In genomic region chr10:100996678-100997363, GRCh38 we compare ENCODE assay signal across 1 cellular context.
TF ChIP-seq lines count a peak whose summit lies in the region.

No MANE protein-coding gene starts in this region.

TF ChIP-seq in HepG2, 621 proteins besides CTCF, POLR2A, EP300 and RAD21 (continues in another document):
- TF ChIP-seq ZNF564 (CRISPR knock-in tag; IDR thresholded peaks at IDR 0.05) (0 out of 2 replicates have a peak, but pooled peaks have one; percentile 44), ZNF343 (CRISPR knock-in tag; IDR thresholded peaks at IDR 0.05) (peak; percentile 22; the same call in 1 of the 2 replicates), ZKSCAN8 (CRISPR knock-in tag; IDR thresholded peaks at IDR 0.05; ENCODE audit: borderline replicate concordance) (no peak), NR2C2 (CRISPR knock-in tag; IDR thresholded peaks at IDR 0.05; ENCODE audit: borderline replicate concordance) (peak; percentile 52), SMAD9 (CRISPR knock-in tag; IDR thresholded peaks at IDR 0.05) (no peak), ZNF160 (CRISPR knock-in tag; IDR thresholded peaks at IDR 0.05) (0 out of 2 replicates have a peak, but pooled peaks have one; percentile 49), NBN (conservative IDR thresholded peaks at IDR 0.05) (no peak), ZNF790 (CRISPR knock-in tag; IDR thresholded peaks at IDR 0.05; ENCODE audit: borderline replicate concordance) (no peak), PATZ1 (CRISPR knock-in tag; IDR thresholded peaks at IDR 0.05) (peak; percentile 58), MTF2 (CRISPR knock-in tag; IDR thresholded peaks at IDR 0.05; ENCODE audit: borderline replicate concordance) (0 out of 2 replicates have a peak, but pooled peaks have one; percentile 14), RBFOX2 (IDR thresholded peaks at IDR 0.05; ENCODE audit: low read depth, low read length) (peak; percentile 72; the same call in 1 of the 2 replicates), MZF1 (CRISPR knock-in tag; IDR thresholded peaks at IDR 0.05; ENCODE audit: borderline replicate concordance) (no peak), CREM (IDR thresholded peaks at IDR 0.05) (no peak), CREM (CRISPR knock-in tag; IDR thresholded peaks at IDR 0.05) (no peak), GZF1 (CRISPR knock-in tag; IDR thresholded peaks at IDR 0.05) (no peak), KLF16 (CRISPR knock-in tag; IDR thresholded peaks at IDR 0.05) (no peak), ZNF446 (CRISPR knock-in tag; IDR thresholded peaks at IDR 0.05) (no peak), ZSCAN21 (CRISPR knock-in tag; IDR thresholded peaks at IDR 0.05; ENCODE audit: borderline replicate concordance) (peak; percentile 63; the same call in 1 of the 2 replicates), NCOA1 (CRISPR knock-in tag; IDR thresholded peaks at IDR 0.05) (no peak), TFE3 (CRISPR knock-in tag; IDR thresholded peaks at IDR 0.05) (peak; percentile 48; the same call in 1 of the 2 replicates), ZFP36L1 (CRISPR knock-in tag; IDR thresholded peaks at IDR 0.05) (0 out of 2 replicates have a peak, but pooled peaks have one; percentile 41), ISL2 (CRISPR knock-in tag; IDR thresholded peaks at IDR 0.05) (no peak), ZNF451 (CRISPR knock-in tag; IDR thresholded peaks at IDR 0.05) (peak; percentile 39; the same call in 1 of the 2 replicates), GFI1 (CRISPR knock-in tag; IDR thresholded peaks at IDR 0.05; ENCODE audit: borderline replicate concordance) (no peak), ZNF142 (CRISPR knock-in tag; IDR thresholded peaks at IDR 0.05) (no peak), SP4 (CRISPR knock-in tag; IDR thresholded peaks at IDR 0.05) (0 out of 2 replicates have a peak, but pooled peaks have one; percentile 44), ZNF20 (CRISPR knock-in tag; IDR thresholded peaks at IDR 0.05) (no peak), ZNF577 (CRISPR knock-in tag; IDR thresholded peaks at IDR 0.05; ENCODE audit: borderline replicate concordance, low read depth) (no peak), DZIP1 (CRISPR knock-in tag; IDR thresholded peaks at IDR 0.05) (no peak), ZMYM2 (CRISPR knock-in tag; IDR thresholded peaks at IDR 0.05) (no peak), FOXK2 (IDR thresholded peaks at IDR 0.05) (no peak), ZSCAN22 (CRISPR knock-in tag; IDR thresholded peaks at IDR 0.05) (no peak), MED13 (CRISPR knock-in tag; IDR thresholded peaks at IDR 0.05) (no peak), MAFG (CRISPR knock-in tag; IDR thresholded peaks at IDR 0.05) (no peak), ZNF468 (CRISPR knock-in tag; IDR thresholded peaks at IDR 0.05) (0 out of 2 replicates have a peak, but pooled peaks have one; percentile 59), BHLHE40 (IDR thresholded peaks at IDR 0.05; ENCODE audit: low read length) (peak; percentile 33; the same call in 1 of the 2 replicates), ZNF674 (CRISPR knock-in tag; IDR thresholded peaks at IDR 0.05; ENCODE audit: low read depth) (no peak), PRDM4 (CRISPR knock-in tag; IDR thresholded peaks at IDR 0.05; ENCODE audit: borderline replicate concordance) (no peak), HNRNPL (IDR thresholded peaks at IDR 0.05; ENCODE audit: low read depth, low read length) (no peak), ZNF33B (CRISPR knock-in tag; IDR thresholded peaks at IDR 0.05) (no peak), ZKSCAN1 (IDR thresholded peaks at IDR 0.05; ENCODE audit: low read length) (no peak), ZNF276 (CRISPR knock-in tag; IDR thresholded peaks at IDR 0.05; ENCODE audit: low read depth) (0 out of 2 replicates have a peak, but pooled peaks have one; percentile 9), ZNF510 (CRISPR knock-in tag; IDR thresholded peaks at IDR 0.05; ENCODE audit: low read depth) (peak; percentile 17), AGO2 (optimal IDR thresholded peaks at IDR 0.05; ENCODE audit: low read depth, low read length) (peak; percentile 19), ZNF501 (CRISPR knock-in tag; IDR thresholded peaks at IDR 0.05) (no peak; the same call in 1 of the 2 replicates), ZBTB20 (CRISPR knock-in tag; IDR thresholded peaks at IDR 0.05; ENCODE audit: borderline replicate concordance, low read depth) (no peak), POLR2G (IDR thresholded peaks at IDR 0.05; ENCODE audit: low read depth, low read length) (peak; percentile 56; the same call in 1 of the 2 replicates), ZNF616 (CRISPR knock-in tag; IDR thresholded peaks at IDR 0.05; ENCODE audit: low read depth) (0 out of 2 replicates have a peak, but pooled peaks have one; percentile 44), ZNF574 (CRISPR knock-in tag; IDR thresholded peaks at IDR 0.05) (no peak)
